8 cellular contexts compared by ENCODE assay signal in genomic region chr1:45011837-45012638, GRCh38. TPM values are rescaled to one million over a fixed set of nuclear protein-coding genes. Genes with fewer than 3 reads are reported as not detected.
DNase-seq lines count a peak whose midpoint lies in the region; ATAC-seq and TF ChIP-seq lines count a peak whose summit lies in the region.

Gene UROD (plus strand): TSS chr1:45012254. CDS start chr1:45012266, 12 bp downstream.

- H3K4me2 ChIP-seq in Karpas-422 (ENCODE audit: low read depth, low read length, poor library complexity, severe bottlenecking) (peak within 1 kb of the TSS; percentile 94), fibroblast of lung (ENCODE audit: extremely low read depth, insufficient read depth, low read length) (peak within 1 kb of the TSS; percentile 96)

- intact Hi-C loops in naive thymus-derived CD4-positive, alpha-beta T cell (cut with micrococcal nuclease): loop anchor here (1.0 to 10.0 kb wide), 19 partner anchors 26 to 675 kb away; partner anchors contain the start of genes EIF2B3 (in 2 of the 2), MUTYH (in 2 of the 2), RNU5D-1 (in 2 of the 2) and RPS8 (in 2 of the 2)

- ATAC-seq in GM21825 (IDR thresholded peaks at IDR 0.05; ENCODE audit: unreplicated experiment): peak; percentile 53
- ATAC-seq in naive thymus-derived CD4-positive, alpha-beta T cell: peak; percentile 93
- ATAC-seq in stimulated activated naive B cell treated with anti-CD40 and anti-IgM and Interleukin-4, amounts not matched to agents 10 μg/mL and 1 μg/mL and 100 μg/mL, for 72 hours (replicated peaks): peak; percentile 82 to 87

- peak within 1 kb of the TSS; percentile 89 to 98 (median 94) for H3K27ac Mint-ChIP-seq in naive thymus-derived CD4-positive, alpha-beta T cell
- H3K27ac Mint-ChIP-seq in stimulated activated naive B cell treated with anti-CD40 and anti-IgM and Interleukin-4, amounts not matched to agents 10 μg/mL and 1 μg/mL and 100 μg/mL, for 72 hours: peak within 1 kb of the TSS; percentile 95

- H3K79me2 ChIP-seq in Karpas-422 (ENCODE audit: low read length) (peaks cover 20% of the 10 kb centered on the region; the same call in 1 of the 2 replicates), fibroblast of lung (ENCODE audit: control insufficient read depth, insufficient read depth, low read length) (peaks cover 32% of the 10 kb centered on the region)

- no peaks in the 10 kb centered on the region for H3K27me3 ChIP-seq in Karpas-422 (ENCODE audit: low read length)
- no peaks in the 10 kb centered on the region for H3K27me3 ChIP-seq in fibroblast of lung (ENCODE audit: control insufficient read depth, insufficient read depth, low read length)
- H3K27me3 ChIP-seq in naive thymus-derived CD4-positive, alpha-beta T cell (ENCODE audit: control insufficient read depth in 2 of 2, insufficient read depth in 2 of 2, low read length in 2 of 2): no peaks in the 10 kb centered on the region

- POLR2A ChIA-PET in naive thymus-derived CD4-positive, alpha-beta T cell (lab: Charles Lee): interaction anchor here (0.6 to 7.7 kb wide), 29 partner anchors 9 to 571 kb away, joined by 3 to 126 read pairs (median 9); partner anchors contain the start of genes AKR1A1, BEST4, BTBD19 and CCDC163

- H3K4me1 ChIP-seq in Karpas-422 (ENCODE audit: low read length) (peaks cover 32% of the 10 kb centered on the region), fibroblast of lung (ENCODE audit: control insufficient read depth, extremely low read depth, insufficient read depth, low read length) (peaks cover 15% of the 10 kb centered on the region)
- H3K4me1 ChIP-seq in naive thymus-derived CD4-positive, alpha-beta T cell (ENCODE audit: control insufficient read depth in 2 of 2, insufficient read depth in 2 of 2, low read length in 2 of 2): peaks cover 28 to 30% of the 10 kb centered on the region in 2 donors

- H3K27ac ChIP-seq in Karpas-422 (ENCODE audit: low read length) (peak within 1 kb of the TSS; percentile 18; the same call in 1 of the 2 replicates), fibroblast of lung (ENCODE audit: insufficient read depth, low read length) (peak within 1 kb of the TSS; percentile 63)
- peak within 1 kb of the TSS; percentile 81 for H3K27ac ChIP-seq in naive thymus-derived CD4-positive, alpha-beta T cell (ENCODE audit: low read depth, low read length)

- no peaks in the 10 kb centered on the region for H3K9me2 ChIP-seq in Karpas-422 (replicated peaks; ENCODE audit: insufficient read depth, low read length)

- no peak for TF ChIP-seq CTCF in fibroblast of lung (conservative IDR thresholded peaks at IDR 0.05 in 1 of 2, IDR thresholded peaks at IDR 0.05 in 1 of 2; ENCODE audit: low read depth in 1 of 2, low read length in 2 of 2)

- no peaks in the 10 kb centered on the region for H3K27me3 Mint-ChIP-seq in naive thymus-derived CD4-positive, alpha-beta T cell
- no peaks in the 10 kb centered on the region for H3K27me3 Mint-ChIP-seq in stimulated activated naive B cell treated with anti-CD40 and anti-IgM and Interleukin-4, amounts not matched to agents 10 μg/mL and 1 μg/mL and 100 μg/mL, for 72 hours

- H3K9me3 Mint-ChIP-seq in naive thymus-derived CD4-positive, alpha-beta T cell: no peaks in the 10 kb centered on the region
- no peaks in the 10 kb centered on the region for H3K9me3 Mint-ChIP-seq in stimulated activated naive B cell treated with anti-CD40 and anti-IgM and Interleukin-4, amounts not matched to agents 10 μg/mL and 1 μg/mL and 100 μg/mL, for 72 hours

- H3K36me3 ChIP-seq in Karpas-422 (ENCODE audit: insufficient read depth, low read length) (0 out of 2 replicates have a peak, but pooled peaks cover 6% of the 10 kb centered on the region), fibroblast of lung (ENCODE audit: control insufficient read depth, insufficient read depth, low read length) (peaks cover 19% of the 10 kb centered on the region)
- peaks cover 9 to 34% (median 11%) of the 10 kb centered on the region in 3 experiments for H3K36me3 ChIP-seq in naive thymus-derived CD4-positive, alpha-beta T cell (ENCODE audit: control insufficient read depth in 2 of 3, insufficient read depth in 3 of 3, low read length in 3 of 3)

- peak within 1 kb of the TSS; percentile 91 for H3K4me3 ChIP-seq in Karpas-422 (ENCODE audit: low read length)
- H3K4me3 ChIP-seq in fibroblast of lung (replicated peaks in 1 of 4; ENCODE audit: control extremely low read depth in 1 of 4, insufficient read depth in 1 of 4, low read depth in 3 of 4, low read length in 4 of 4): peak within 1 kb of the TSS; percentile 89 to 96 (median 92)
- peak within 1 kb of the TSS; percentile 65 for H3K4me3 ChIP-seq in naive thymus-derived CD4-positive, alpha-beta T cell (ENCODE audit: low read length)

- peak within 1 kb of the TSS; percentile 90 to 100 (median 93) for H3K4me3 Mint-ChIP-seq in naive thymus-derived CD4-positive, alpha-beta T cell
- H3K4me3 Mint-ChIP-seq in stimulated activated naive B cell treated with anti-CD40 and anti-IgM and Interleukin-4, amounts not matched to agents 10 μg/mL and 1 μg/mL and 100 μg/mL, for 72 hours: peak within 1 kb of the TSS; percentile 79 to 97

- H3K9ac ChIP-seq in Karpas-422 (ENCODE audit: low read length): peak within 1 kb of the TSS; percentile 83
- peak within 1 kb of the TSS; percentile 75 for H3K9ac ChIP-seq in fibroblast of lung (ENCODE audit: insufficient read depth, low read length)

- no peaks in the 10 kb centered on the region for H3K9me3 ChIP-seq in Karpas-422 (ENCODE audit: low read length)
- no peaks in the 10 kb centered on the region for H3K9me3 ChIP-seq in fibroblast of lung (ENCODE audit: control insufficient read depth, insufficient read depth, low read depth, low read length)
- no peaks in the 10 kb centered on the region for H3K9me3 ChIP-seq in naive thymus-derived CD4-positive, alpha-beta T cell (ENCODE audit: control insufficient read depth in 2 of 3, low read length in 3 of 3)

- DNase-seq in DMS53 (lab: John Stamatoyannopoulos, UW) (peak; percentile 99), Karpas-422 (peak; percentile 97), RPMI8226 (peak; percentile 99), fibroblast of lung (ENCODE audit: low read depth in 2 of 2) (peak; percentile 94 to 97)
- DNase-seq in activated T-helper 1 cell treated with anti-CD3 and anti-CD28 coated beads, Interleukin-2, amount 50 U/mL, for 16 hours (ENCODE audit: low read depth in 1 of 2, low spot score in 1 of 2): peak; percentile 69 to 73
- peak; percentile 61 to 94 (median 89) for DNase-seq in naive thymus-derived CD4-positive, alpha-beta T cell
- peak; percentile 90 for DNase-seq in stimulated activated naive B cell treated with anti-CD40 and anti-IgM and Interleukin-4, amounts not matched to agents 10 μg/mL and 1 μg/mL and 100 μg/mL, for 72 hours

- CTCF ChIA-PET in naive thymus-derived CD4-positive, alpha-beta T cell (lab: Charles Lee): interaction anchor here (0.7 to 12.9 kb wide), 13 partner anchors 21 to 558 kb away, joined by 3 to 255 read pairs (median 5); partner anchors contain the start of genes EIF2B3, MUTYH, PLK3 and RNU5D-1

- peaks cover 29 to 64% (median 57%) of the 10 kb centered on the region in 7 donors for H3K4me1 Mint-ChIP-seq in naive thymus-derived CD4-positive, alpha-beta T cell
- H3K4me1 Mint-ChIP-seq in stimulated activated naive B cell treated with anti-CD40 and anti-IgM and Interleukin-4, amounts not matched to agents 10 μg/mL and 1 μg/mL and 100 μg/mL, for 72 hours: peaks cover 43 to 56% of the 10 kb centered on the region in 2 donors

- H2AFZ ChIP-seq in Karpas-422 (ENCODE audit: low read length): peak within 1 kb of the TSS; percentile 100
- H2AFZ ChIP-seq in fibroblast of lung (ENCODE audit: low read length): peak within 1 kb of the TSS; percentile 100

- no peaks in the 10 kb centered on the region for H4K20me1 ChIP-seq in Karpas-422 (ENCODE audit: insufficient read depth, low read depth, low read length)
- no peaks in the 10 kb centered on the region for H4K20me1 ChIP-seq in fibroblast of lung (ENCODE audit: control insufficient read depth, extremely low read depth, insufficient read depth, low read length)

- peaks cover 4 to 28% (median 13%) of the 10 kb centered on the region in 5 donors for H3K36me3 Mint-ChIP-seq in naive thymus-derived CD4-positive, alpha-beta T cell
- peaks cover 21 to 36% of the 10 kb centered on the region in 2 donors for H3K36me3 Mint-ChIP-seq in stimulated activated naive B cell treated with anti-CD40 and anti-IgM and Interleukin-4, amounts not matched to agents 10 μg/mL and 1 μg/mL and 100 μg/mL, for 72 hours

RNA-seq across cellular contexts. Expression of gene UROD, which starts in this region (rescaled TPM):
- total RNA-seq in Karpas-422 (2014; rRNA removed; shearing (Covaris generic); ENCODE audit: low replicate concordance): 99.1 and 127 TPM in 2 replicates
- 158 and 162 TPM in 2 replicates for total RNA-seq in fibroblast of lung
- 129 and 156 TPM in 2 replicates for polyA plus RNA-seq in fibroblast of lung
- 127 and 159 TPM in 2 replicates for polyA plus RNA-seq in fibroblast of lung (2012)
- polyA minus RNA-seq in fibroblast of lung (ENCODE audit: low replicate concordance): 249 and 261 TPM in 2 replicates
- total RNA-seq in naive thymus-derived CD4-positive, alpha-beta T cell: 10 to 100 TPM; 40.7 to 72.8 (median 58.1) TPM
- 10 to 100 TPM; 90.5 to 91.3 TPM for polyA plus RNA-seq in naive thymus-derived CD4-positive, alpha-beta T cell

Comparison
In these comparisons a context has a peak if more than half of its experiments do, and no peak if none do; other contexts are left out.
1. Peak in every context shown above with its lines: DNase-seq, ATAC-seq, H3K4me3 ChIP-seq and H3K27ac ChIP-seq.
2. H3K27ac ChIP-seq: peak in every context shown above with its lines; median percentile 81 in naive thymus-derived CD4-positive, alpha-beta T cell; 63 in fibroblast of lung; 18 in Karpas-422.